Comparison of ENCODE assay signal across 9 cellular contexts in genomic region chr11:78798567-78799170, GRCh38.
DNase-seq lines count a peak whose midpoint lies in the region; ATAC-seq and TF ChIP-seq lines count a peak whose summit lies in the region.
"Had no signal": no experiment of that assay in that cellular context is flagged by ENCODE, and none has a peak within 500 bp of the region (broad histone marks: within the 10 kb centered on the region; RNA-seq: fewer than 3 reads in every experiment).

No MANE protein-coding gene starts in this region.

- no peaks in the 10 kb centered on the region for H3K9me3 Mint-ChIP-seq in activated CD8-positive, alpha-beta memory T cell treated with anti-CD3 and anti-CD28 coated beads, Interleukin-2, amount 10 ng/mL, durations not matched to agents 7 days and 5 days (ENCODE audit: low read depth)
- no peaks in the 10 kb centered on the region for H3K9me3 Mint-ChIP-seq in progenitor cell of endocrine pancreas (ENCODE audit: low read depth)

- CTCF ChIA-PET in BJ (lab: Yijun Ruan, JAX), result interaction anchor here (0.5 to 8.1 kb wide), 33 partner anchors 10 to 302 kb away, joined by 3 to 41 read pairs (median 4); no protein-coding TSS in a partner anchor
- CTCF ChIA-PET in activated CD8-positive, alpha-beta memory T cell treated with anti-CD3 and anti-CD28 coated beads, Interleukin-2, amount 10 ng/mL, durations not matched to agents 7 days and 5 days (lab: Charles Lee), result interaction anchor here (1.0 to 2.2 kb wide), 3 partner anchors 13 to 78 kb away, joined by 3 to 6 read pairs (median 3); no protein-coding TSS in a partner anchor

- H3K27me3 Mint-ChIP-seq in activated CD8-positive, alpha-beta memory T cell treated with anti-CD3 and anti-CD28 coated beads, Interleukin-2, amount 10 ng/mL, durations not matched to agents 7 days and 5 days, result no peaks in the 10 kb centered on the region
- no peaks in the 10 kb centered on the region for H3K27me3 Mint-ChIP-seq in progenitor cell of endocrine pancreas

- POLR2A ChIA-PET in BJ (lab: Charles Lee), result no interaction called here

- H3K27me3 ChIP-seq in BJ (ENCODE audit: control insufficient read depth, insufficient read depth, low read length), result no peaks in the 10 kb centered on the region

- ATAC-seq in GM18861 (IDR thresholded peaks at IDR 0.05; ENCODE audit: unreplicated experiment) (peak; percentile 77), HG03060 (IDR thresholded peaks at IDR 0.05; ENCODE audit: low read depth, unreplicated experiment) (peak; percentile 80), GM18517 (IDR thresholded peaks at IDR 0.05; ENCODE audit: unreplicated experiment) (no peak)
- ATAC-seq in activated CD8-positive, alpha-beta memory T cell treated with anti-CD3 and anti-CD28 coated beads, Interleukin-2, amount 10 ng/mL, durations not matched to agents 7 days and 5 days, result peak; percentile 65

- TF ChIP-seq CTCF in BJ (IDR thresholded peaks at IDR 0.05; ENCODE audit: insufficient read depth, low read depth, low read length), result peak; percentile 88
- TF ChIP-seq CTCF in progenitor cell of endocrine pancreas (IDR thresholded peaks at IDR 0.05; ENCODE audit: unreplicated experiment), result peak; percentile 91

- DNase-seq in BJ (ENCODE audit: low read depth) (no peak), NCI-H510A (lab: John Stamatoyannopoulos, UW) (peak; percentile 32), globus pallidus (ENCODE audit: low spot score) (peak; percentile 73), progenitor cell of endocrine pancreas (ENCODE audit: low spot score, unreplicated experiment) (peak; percentile 58)
- DNase-seq in activated CD8-positive, alpha-beta memory T cell treated with anti-CD3 and anti-CD28 coated beads, Interleukin-2, amount 10 ng/mL, durations not matched to agents 7 days and 5 days, result peak; percentile 48

- no peaks in the 10 kb centered on the region for H3K36me3 ChIP-seq in BJ (ENCODE audit: control insufficient read depth, insufficient read depth, low read length)

- H3K27ac Mint-ChIP-seq in activated CD8-positive, alpha-beta memory T cell treated with anti-CD3 and anti-CD28 coated beads, Interleukin-2, amount 10 ng/mL, durations not matched to agents 7 days and 5 days, result no peak overlapping the region
- H3K27ac Mint-ChIP-seq in progenitor cell of endocrine pancreas, result no peak overlapping the region

- no peak overlapping the region for H3K4me3 ChIP-seq in BJ (ENCODE audit: low read depth, low read length)
- H3K4me3 ChIP-seq: SK-N-MC had no signal

- H3K36me3 Mint-ChIP-seq in activated CD8-positive, alpha-beta memory T cell treated with anti-CD3 and anti-CD28 coated beads, Interleukin-2, amount 10 ng/mL, durations not matched to agents 7 days and 5 days, result no peaks in the 10 kb centered on the region
- H3K36me3 Mint-ChIP-seq in progenitor cell of endocrine pancreas (ENCODE audit: insufficient read depth), result peaks cover 16% of the 10 kb centered on the region

- no peak overlapping the region for H3K4me3 Mint-ChIP-seq in activated CD8-positive, alpha-beta memory T cell treated with anti-CD3 and anti-CD28 coated beads, Interleukin-2, amount 10 ng/mL, durations not matched to agents 7 days and 5 days
- H3K4me3 Mint-ChIP-seq in progenitor cell of endocrine pancreas (ENCODE audit: low read depth), result no peak overlapping the region

- H3K4me1 Mint-ChIP-seq in activated CD8-positive, alpha-beta memory T cell treated with anti-CD3 and anti-CD28 coated beads, Interleukin-2, amount 10 ng/mL, durations not matched to agents 7 days and 5 days, result no peaks in the 10 kb centered on the region
- peaks cover 38% of the 10 kb centered on the region for H3K4me1 Mint-ChIP-seq in progenitor cell of endocrine pancreas (ENCODE audit: low read depth)
